12 cellular contexts compared by ENCODE assay signal in the genomic region with DNA sequence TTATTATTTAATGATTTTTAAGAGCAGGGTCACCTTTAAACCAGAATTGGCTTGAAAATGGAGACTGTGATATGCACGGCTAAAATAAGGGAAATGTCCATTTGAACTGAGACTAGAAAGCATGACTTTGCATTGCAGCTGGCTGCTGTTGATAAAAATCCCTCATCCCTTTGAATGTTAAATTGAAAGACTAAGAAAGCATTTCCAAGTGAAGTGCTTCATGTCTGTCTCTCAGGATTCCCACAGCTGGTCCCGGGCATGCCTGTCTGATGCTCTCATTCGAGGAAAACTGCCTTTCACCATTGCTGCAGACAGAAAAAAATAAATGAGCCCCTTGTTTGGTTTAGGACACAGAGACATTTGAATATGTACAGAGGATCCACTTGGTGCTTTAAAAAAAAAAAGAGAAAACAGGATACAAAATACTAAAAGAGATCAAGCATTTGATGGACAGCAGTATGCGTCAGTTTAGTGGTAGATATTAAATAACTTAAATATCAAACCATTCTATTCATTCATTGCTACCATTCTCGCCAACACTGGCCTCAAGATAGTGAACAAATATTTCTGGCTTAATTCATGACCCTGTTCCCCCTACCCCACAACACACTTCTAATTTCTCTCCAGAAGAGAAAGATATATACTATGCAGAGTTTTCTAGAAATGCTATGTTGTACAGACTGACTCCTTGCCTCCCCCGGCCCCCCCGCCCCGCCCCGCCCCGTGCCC. TPM values are rescaled to one million over a fixed set of nuclear protein-coding genes. Genes with fewer than 3 reads are reported as not detected.
A peak's percentile ranks its signal among the peaks of the same experiment; 100 is the strongest.
DNase-seq lines count a peak whose midpoint lies in the region; ATAC-seq, FAIRE-seq and TF ChIP-seq lines count a peak whose summit lies in the region.
"Had no signal": no experiment of that assay in that cellular context is flagged by ENCODE, and none has a peak within 500 bp of the region (broad histone marks: within the 10 kb centered on the region; RNA-seq: fewer than 3 reads in every experiment).

No MANE protein-coding gene starts in this region.

- peaks cover 5% of the 10 kb centered on the region for H3K27me3 Mint-ChIP-seq in activated T-helper 2 cell treated with anti-CD3 and anti-CD28 coated beads, Interferon-gamma antibody, Interleukin-2, Interleukin-4, amounts not matched to agents 10 μg/mL and 5 μg/mL and 100 μg/mL, durations not matched to agents 14 hours and 24 hours and 36 hours (ENCODE audit: low read depth)
- peaks cover 7 to 8% of the 10 kb centered on the region in 2 donors for H3K27me3 Mint-ChIP-seq in natural killer cell (ENCODE audit: low read depth in 2 of 2)

- H3K9ac ChIP-seq in BLaER1: peak overlapping the region; percentile 90

- H3K4me3 ChIP-seq in BLaER1 (peak overlapping the region; percentile 78), right atrium auricular region (no peak overlapping the region), ascending aorta (peak overlapping the region in 1 of 2 donors; percentile 0)

- H4K20me1 ChIP-seq in BLaER1: peaks cover 36% of the 10 kb centered on the region

- H3K9me3 ChIP-seq in BLaER1: no peaks in the 10 kb centered on the region
- H3K9me3 ChIP-seq in right atrium auricular region: no peaks in the 10 kb centered on the region
- H3K9me3 ChIP-seq in ascending aorta: no peaks in the 10 kb centered on the region
- H3K9me3 ChIP-seq: esophagus muscularis mucosa had no signal

- peak overlapping the region; percentile 86 for H3K4me2 ChIP-seq in BLaER1

- peaks cover 74% of the 10 kb centered on the region for H3K4me1 ChIP-seq in BLaER1
- H3K4me1 ChIP-seq in right atrium auricular region: peaks cover 0 to 6% of the 10 kb centered on the region in 2 donors
- H3K4me1 ChIP-seq in ascending aorta: peaks cover 0 to 16% of the 10 kb centered on the region in 2 donors

- H3K27me3 ChIP-seq in BLaER1 (peaks cover 21% of the 10 kb centered on the region; the same call in 1 of the 2 replicates), right atrium auricular region (no peaks in the 10 kb centered on the region), ascending aorta (no peaks in the 10 kb centered on the region)
- H3K27me3 ChIP-seq: esophagus muscularis mucosa had no signal

- ATAC-seq in natural killer cell (peak in 1 of 3 donors; percentile 3), GM21528 (IDR thresholded peaks at IDR 0.05; ENCODE audit: low FRiP score, unreplicated experiment) (no peak), HG03469 (IDR thresholded peaks at IDR 0.05; ENCODE audit: unreplicated experiment) (no peak)

- intact Hi-C loops in activated T-helper 2 cell treated with anti-CD3 and anti-CD28 coated beads, Interferon-gamma antibody, Interleukin-2, Interleukin-4, amounts not matched to agents 10 μg/mL and 5 μg/mL and 100 μg/mL, durations not matched to agents 14 hours and 24 hours and 36 hours (cut with micrococcal nuclease): no loop called here
- intact Hi-C loops in natural killer cell (cut with micrococcal nuclease) (no loop called here), ascending aorta (cut with DNase I) (no loop called here)

- peak overlapping the region; percentile 27 for H3K27ac Mint-ChIP-seq in activated T-helper 2 cell treated with anti-CD3 and anti-CD28 coated beads, Interferon-gamma antibody, Interleukin-2, Interleukin-4, amounts not matched to agents 10 μg/mL and 5 μg/mL and 100 μg/mL, durations not matched to agents 14 hours and 24 hours and 36 hours
- H3K27ac Mint-ChIP-seq in natural killer cell: peak overlapping the region; percentile 23 to 86

- TF ChIP-seq POLR2A in GM12891 (IDR thresholded peaks at IDR 0.05; ENCODE audit: low read depth, low read length): no peak

- DNase-seq in GM12891 (ENCODE audit: insufficient read length, low spot score) (no peak), natural killer cell (no peak), right atrium auricular region (ENCODE audit: low spot score) (no peak), ascending aorta (ENCODE audit: low spot score in 2 of 2) (no peak)
- no peak for DNase-seq in activated T-helper 2 cell treated with anti-CD3 and anti-CD28 coated beads, Interferon-gamma antibody, Interleukin-2, Interleukin-4, amounts not matched to agents 10 μg/mL and 5 μg/mL and 100 μg/mL, durations not matched to agents 14 hours and 24 hours and 36 hours (ENCODE audit: low spot score)
- DNase-seq: NCI-H1417; NK-92 treated with Interleukin-12 subunit alpha and Interleukin-12 subunit beta, amount 100 ng/mL, for 24 hours had no signal

- FAIRE-seq in GM12891 (lab: Jason Lieb, UNC): no peak
- FAIRE-seq: bronchial epithelial cell had no signal

- no peak overlapping the region for H3K4me3 Mint-ChIP-seq in activated T-helper 2 cell treated with anti-CD3 and anti-CD28 coated beads, Interferon-gamma antibody, Interleukin-2, Interleukin-4, amounts not matched to agents 10 μg/mL and 5 μg/mL and 100 μg/mL, durations not matched to agents 14 hours and 24 hours and 36 hours (ENCODE audit: low read depth)
- H3K4me3 Mint-ChIP-seq in natural killer cell: peak overlapping the region; percentile 66

- no peaks in the 10 kb centered on the region for H3K9me3 Mint-ChIP-seq in activated T-helper 2 cell treated with anti-CD3 and anti-CD28 coated beads, Interferon-gamma antibody, Interleukin-2, Interleukin-4, amounts not matched to agents 10 μg/mL and 5 μg/mL and 100 μg/mL, durations not matched to agents 14 hours and 24 hours and 36 hours
- no peaks in the 10 kb centered on the region for H3K9me3 Mint-ChIP-seq in natural killer cell

- H3K36me3 Mint-ChIP-seq in activated T-helper 2 cell treated with anti-CD3 and anti-CD28 coated beads, Interferon-gamma antibody, Interleukin-2, Interleukin-4, amounts not matched to agents 10 μg/mL and 5 μg/mL and 100 μg/mL, durations not matched to agents 14 hours and 24 hours and 36 hours (ENCODE audit: low read depth): no peaks in the 10 kb centered on the region
- no peaks in the 10 kb centered on the region for H3K36me3 Mint-ChIP-seq in natural killer cell

- H3K36me3 ChIP-seq in BLaER1 (peaks cover 31% of the 10 kb centered on the region), right atrium auricular region (no peaks in the 10 kb centered on the region), ascending aorta (peaks cover 8 to 46% of the 10 kb centered on the region in 2 donors)

- TF ChIP-seq CTCF in natural killer cell (IDR thresholded peaks at IDR 0.05): no peak
- no peak for TF ChIP-seq CTCF in right atrium auricular region (IDR thresholded peaks at IDR 0.05)
- TF ChIP-seq CTCF in ascending aorta (IDR thresholded peaks at IDR 0.05): no peak

- peaks cover 26% of the 10 kb centered on the region for H3K4me1 Mint-ChIP-seq in activated T-helper 2 cell treated with anti-CD3 and anti-CD28 coated beads, Interferon-gamma antibody, Interleukin-2, Interleukin-4, amounts not matched to agents 10 μg/mL and 5 μg/mL and 100 μg/mL, durations not matched to agents 14 hours and 24 hours and 36 hours (ENCODE audit: low read depth)
- peaks cover 16 to 34% of the 10 kb centered on the region in 2 donors for H3K4me1 Mint-ChIP-seq in natural killer cell

- peak overlapping the region; percentile 88 for H3K27ac ChIP-seq in BLaER1
- H3K27ac ChIP-seq in right atrium auricular region: no peak overlapping the region
- no peak overlapping the region for H3K27ac ChIP-seq in ascending aorta
- H3K27ac ChIP-seq: esophagus muscularis mucosa had no signal

TF ChIP-seq in GM12891, 5 proteins besides CTCF, POLR2A, EP300 and RAD21:
- 0 out of 2 replicates have a peak, but pooled peaks have one; percentile 52 for TF ChIP-seq POLR2AphosphoS5 (IDR thresholded peaks at IDR 0.05; ENCODE audit: low read depth, low read length)
- no peak for TF ChIP-seq SPI1 (IDR thresholded peaks at IDR 0.05; ENCODE audit: low read depth, low read length)
- no peak for TF ChIP-seq POU2F2 (IDR thresholded peaks at IDR 0.05; ENCODE audit: low read depth, low read length)

RNA-seq across cellular contexts. Expression of a gene that starts 55.0 kb away (rescaled TPM):
- 21.3 TPM for polyA plus RNA-seq in GM12891 (2012; ENCODE audit: low read depth, missing spikeins)
- total RNA-seq in activated T-helper 2 cell treated with anti-CD3 and anti-CD28 coated beads, Interferon-gamma antibody, Interleukin-2, Interleukin-4, amounts not matched to agents 10 μg/mL and 5 μg/mL and 100 μg/mL, durations not matched to agents 14 hours and 24 hours and 36 hours: 22.9 and 23.3 TPM in 2 replicates
- total RNA-seq in natural killer cell (10 to 100 TPM; 20.1 to 29.7 (median 24.3) TPM), right atrium auricular region (10 to 100 TPM; 15.0 to 27.0 TPM), ascending aorta (79.5 TPM)
